ENCODE assay signal across 6 cellular contexts in the genomic region with DNA sequence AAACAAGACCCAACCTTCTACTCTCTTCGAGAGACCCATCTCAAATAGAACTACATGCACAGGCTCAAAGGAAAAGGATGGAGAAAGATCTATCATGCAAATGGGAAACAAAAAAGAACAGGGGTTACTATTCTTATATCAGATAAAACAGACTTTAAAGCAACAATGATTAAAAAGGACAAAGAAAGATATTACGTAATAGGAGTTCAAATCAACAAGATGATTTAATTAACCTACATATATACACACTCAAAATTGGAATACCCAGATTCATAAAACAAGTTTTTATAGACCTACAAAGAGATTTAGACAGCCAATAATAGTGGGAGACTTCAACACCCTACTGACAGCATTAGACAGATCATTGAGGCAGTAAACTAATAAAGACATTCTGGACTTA.
"Had no signal": no experiment of that assay in that cellular context is flagged by ENCODE, and none has a peak within 500 bp of the region (broad histone marks: within the 10 kb centered on the region; RNA-seq: fewer than 3 reads in every experiment).

No MANE protein-coding gene starts in this region.

- DNase-seq: KBM-7, KG1 had no signal

- FAIRE-seq: HepG2, HTR-8/SVneo had no signal

- H3K4me2 ChIP-seq: KMS-11 had no signal

- H3K9ac ChIP-seq: KMS-11 had no signal

- H3K27ac ChIP-seq: HL-60, KMS-11 had no signal

- ATAC-seq: HepG2 had no signal
